Comparison of ENCODE assay signal across 8 cellular contexts in genomic region chr10:114526112-114526496, GRCh38.
A peak's percentile ranks its signal among the peaks of the same experiment; 100 is the strongest.
DNase-seq lines count a peak whose midpoint lies in the region; ATAC-seq and TF ChIP-seq lines count a peak whose summit lies in the region.

No MANE protein-coding gene starts in this region.

- H2AFZ ChIP-seq in ACC112 (ENCODE audit: low read length, unreplicated experiment), result peak overlapping the region; percentile 91

- H3K27me3 ChIP-seq in ACC112 (ENCODE audit: insufficient read depth, low read length) (no peaks in the 10 kb centered on the region), layer of hippocampus (ENCODE audit: control insufficient read depth, insufficient read depth, low read length) (no peaks in the 10 kb centered on the region), tibial artery (no peaks in the 10 kb centered on the region)

- H3K4me3 ChIP-seq in ACC112 (ENCODE audit: low read depth, low read length), result peak overlapping the region; percentile 80
- H3K4me3 ChIP-seq in tibial artery, result peak overlapping the region; percentile 41 to 50

- H3K27ac ChIP-seq in ACC112 (ENCODE audit: low read depth, low read length) (peak overlapping the region; percentile 60), layer of hippocampus (ENCODE audit: low read depth, low read length) (peak overlapping the region; percentile 43), tibial artery (peak overlapping the region; percentile 37 to 62)

- intact Hi-C loops in tibial artery (cut with DNase I; ENCODE audit: low total_unique reads), result no loop called here

- no peaks in the 10 kb centered on the region for H3K9me3 Mint-ChIP-seq in activated naive CD8-positive, alpha-beta T cell treated with anti-CD3 and anti-CD28 coated beads, Interleukin-2, amount 10 ng/mL, durations not matched to agents 7 days and 5 days

- H3K36me3 ChIP-seq in ACC112 (ENCODE audit: insufficient read depth, low read length) (no peaks in the 10 kb centered on the region), tibial artery (no peaks in the 10 kb centered on the region)

- H3K4me1 ChIP-seq in ACC112 (ENCODE audit: control insufficient read depth, insufficient read depth, low read length, unreplicated experiment), result peaks cover 8% of the 10 kb centered on the region
- peaks cover 4 to 27% (median 12%) of the 10 kb centered on the region in 4 donors for H3K4me1 ChIP-seq in tibial artery

- ATAC-seq in GM19438 (IDR thresholded peaks at IDR 0.05; ENCODE audit: low read depth, unreplicated experiment), result peak; percentile 45
- ATAC-seq in HG03457 (IDR thresholded peaks at IDR 0.05; ENCODE audit: unreplicated experiment), result peak; percentile 36
- peak; percentile 6 for ATAC-seq in activated naive CD8-positive, alpha-beta T cell treated with anti-CD3 and anti-CD28 coated beads, Interleukin-2, amount 10 ng/mL, durations not matched to agents 7 days and 5 days (ENCODE audit: low read depth)

- no peaks in the 10 kb centered on the region for H3K9me3 ChIP-seq in tibial artery

- no peak for TF ChIP-seq CTCF in tibial artery (IDR thresholded peaks at IDR 0.05)

- H3K27ac Mint-ChIP-seq in activated naive CD8-positive, alpha-beta T cell treated with anti-CD3 and anti-CD28 coated beads, Interleukin-2, amount 10 ng/mL, durations not matched to agents 7 days and 5 days, result peak overlapping the region; percentile 96

- no peaks in the 10 kb centered on the region for H3K27me3 Mint-ChIP-seq in activated naive CD8-positive, alpha-beta T cell treated with anti-CD3 and anti-CD28 coated beads, Interleukin-2, amount 10 ng/mL, durations not matched to agents 7 days and 5 days

- peaks cover 12% of the 10 kb centered on the region for H3K79me2 ChIP-seq in ACC112 (ENCODE audit: control insufficient read depth, insufficient read depth, low read length, unreplicated experiment)

- H3K36me3 Mint-ChIP-seq in activated naive CD8-positive, alpha-beta T cell treated with anti-CD3 and anti-CD28 coated beads, Interleukin-2, amount 10 ng/mL, durations not matched to agents 7 days and 5 days, result peaks cover 6% of the 10 kb centered on the region

- H3K4me1 Mint-ChIP-seq in activated naive CD8-positive, alpha-beta T cell treated with anti-CD3 and anti-CD28 coated beads, Interleukin-2, amount 10 ng/mL, durations not matched to agents 7 days and 5 days, result peaks cover 62% of the 10 kb centered on the region

- POLR2A ChIA-PET in activated naive CD8-positive, alpha-beta T cell treated with anti-CD3 and anti-CD28 coated beads, Interleukin-2, amount 10 ng/mL, durations not matched to agents 7 days and 5 days (lab: Charles Lee), result interaction anchor here (1.2 to 15.6 kb wide), 7 partner anchors 9 to 275 kb away, joined by 3 to 387 read pairs (median 6); no protein-coding TSS in a partner anchor

- DNase-seq in activated naive CD8-positive, alpha-beta T cell treated with anti-CD3 and anti-CD28 coated beads, Interleukin-2, amount 10 ng/mL, durations not matched to agents 7 days and 5 days, result no peak
- DNase-seq in tibial artery (no peak), GM19240 (ENCODE audit: insufficient read length, low spot score) (no peak)
- no peak for DNase-seq in stimulated activated CD4-positive, alpha-beta T cell treated with anti-CD3 and anti-CD28 coated beads, Interleukin-2, amount 100 ng/mL, for 24 hours

- peak overlapping the region; percentile 95 for H3K4me3 Mint-ChIP-seq in activated naive CD8-positive, alpha-beta T cell treated with anti-CD3 and anti-CD28 coated beads, Interleukin-2, amount 10 ng/mL, durations not matched to agents 7 days and 5 days
